Comparison of ENCODE assay signal across 23 cellular contexts in genomic region chr3:55030938-55031337, GRCh38.
"Had no signal": no experiment of that assay in that cellular context is flagged by ENCODE, and none has a peak within 500 bp of the region (broad histone marks: within the 10 kb centered on the region; RNA-seq: fewer than 3 reads in every experiment).

No MANE protein-coding gene starts in this region.

- H3K4me1 Mint-ChIP-seq: immature natural killer cell; memory B cell; naive thymus-derived CD4-positive, alpha-beta T cell; stimulated activated naive CD8-positive, alpha-beta T cell treated with anti-CD3 and anti-CD28 coated beads, Interleukin-15, amount 100 ng/mL, for 72 hours had no signal

- H3K36me3 Mint-ChIP-seq: immature natural killer cell, memory B cell had no signal

- H3K9me3 ChIP-seq: prostate gland, right atrium auricular region, suprapubic skin, transverse colon, upper lobe of right lung, uterus had no signal

- H3K4me2 ChIP-seq: smooth muscle cell had no signal

- H3K4me1 ChIP-seq: prostate gland, right atrium auricular region, suprapubic skin, transverse colon, upper lobe of right lung, uterus had no signal

- H3K27ac Mint-ChIP-seq: immature natural killer cell; memory B cell; naive thymus-derived CD4-positive, alpha-beta T cell; nephron; stimulated activated naive CD8-positive, alpha-beta T cell treated with anti-CD3 and anti-CD28 coated beads, Interleukin-15, amount 100 ng/mL, for 72 hours had no signal

- ATAC-seq: naive thymus-derived CD4-positive, alpha-beta T cell; sciatic nerve; stimulated activated naive CD8-positive, alpha-beta T cell treated with anti-CD3 and anti-CD28 coated beads, Interleukin-15, amount 100 ng/mL, for 72 hours; upper lobe of right lung had no signal

- H3K36me3 ChIP-seq: prostate gland, right atrium auricular region, suprapubic skin, transverse colon, upper lobe of right lung, uterus had no signal

- H3K27me3 ChIP-seq: right atrium auricular region, suprapubic skin, transverse colon, upper lobe of right lung, uterus had no signal

- H3K27ac ChIP-seq: prostate gland, right atrium auricular region, suprapubic skin, transverse colon, upper lobe of right lung, uterus had no signal

- H3K4me3 Mint-ChIP-seq: immature natural killer cell; memory B cell; naive thymus-derived CD4-positive, alpha-beta T cell; nephron; stimulated activated naive CD8-positive, alpha-beta T cell treated with anti-CD3 and anti-CD28 coated beads, Interleukin-15, amount 100 ng/mL, for 72 hours had no signal

- DNase-seq: cortex of kidney; hypothalamus; immature natural killer cell; midbrain; naive thymus-derived CD4-positive, alpha-beta T cell; nucleus accumbens; stimulated activated CD4-positive, alpha-beta T cell treated with anti-CD3 and anti-CD28 coated beads, Interleukin-12 subunit alpha, Interleukin-12 subunit beta, amount 100 ng/mL, for 4 hours; stimulated activated CD4-positive, alpha-beta T cell treated with anti-CD3 and anti-CD28 coated beads, Interleukin-1b, Interleukin-23, amount 100 ng/mL, for 48 hours; stimulated activated CD4-positive, alpha-beta T cell treated with anti-CD3 and anti-CD28 coated beads, Interleukin-4, amount 100 ng/mL, for 1 hour; stimulated activated CD8-positive, alpha-beta memory T cell treated with anti-CD3 and anti-CD28 coated beads, Interleukin-4, amount 100 ng/mL, for 48 hours; stimulated activated naive CD4-positive, alpha-beta T cell; stimulated activated naive CD8-positive, alpha-beta T cell treated with anti-CD3 and anti-CD28 coated beads, Interleukin-15, amount 100 ng/mL, for 72 hours; transverse colon; upper lobe of right lung; uterus had no signal

- H3K4me3 ChIP-seq: lung, prostate gland, right atrium auricular region, smooth muscle cell, suprapubic skin, transverse colon, upper lobe of right lung, uterus had no signal

- H3K27me3 Mint-ChIP-seq: memory B cell; stimulated activated naive CD8-positive, alpha-beta T cell treated with anti-CD3 and anti-CD28 coated beads, Interleukin-15, amount 100 ng/mL, for 72 hours had no signal
